In genomic region chr16:74752258-74752657, GRCh38 we compare ENCODE assay signal across 2 cellular contexts.
TF ChIP-seq lines count a peak whose summit lies in the region.

No MANE protein-coding gene starts in this region.

TF ChIP-seq in IMR-90, 13 proteins besides CTCF, POLR2A, EP300 and RAD21:
- TF ChIP-seq CEBPB (IDR thresholded peaks at IDR 0.05; ENCODE audit: low read depth, low read length) (0 out of 2 replicates have a peak, but pooled peaks have one; percentile 2), MXI1 (IDR thresholded peaks at IDR 0.05; ENCODE audit: borderline replicate concordance, low read depth, low read length) (no peak), ELK1 (IDR thresholded peaks at IDR 0.05; ENCODE audit: borderline replicate concordance, low read depth, low read length) (no peak)

TF ChIP-seq in HepG2, 621 proteins besides CTCF, POLR2A, EP300 and RAD21:
- 0 out of 2 replicates have a peak, but pooled peaks have one; percentile 4 for TF ChIP-seq CEBPB (IDR thresholded peaks at IDR 0.05; ENCODE audit: borderline replicate concordance, low read depth, low read length)
- TF ChIP-seq ARNT (IDR thresholded peaks at IDR 0.05), result no peak
